Comparison of ENCODE assay signal across 11 cellular contexts in the genomic region with DNA sequence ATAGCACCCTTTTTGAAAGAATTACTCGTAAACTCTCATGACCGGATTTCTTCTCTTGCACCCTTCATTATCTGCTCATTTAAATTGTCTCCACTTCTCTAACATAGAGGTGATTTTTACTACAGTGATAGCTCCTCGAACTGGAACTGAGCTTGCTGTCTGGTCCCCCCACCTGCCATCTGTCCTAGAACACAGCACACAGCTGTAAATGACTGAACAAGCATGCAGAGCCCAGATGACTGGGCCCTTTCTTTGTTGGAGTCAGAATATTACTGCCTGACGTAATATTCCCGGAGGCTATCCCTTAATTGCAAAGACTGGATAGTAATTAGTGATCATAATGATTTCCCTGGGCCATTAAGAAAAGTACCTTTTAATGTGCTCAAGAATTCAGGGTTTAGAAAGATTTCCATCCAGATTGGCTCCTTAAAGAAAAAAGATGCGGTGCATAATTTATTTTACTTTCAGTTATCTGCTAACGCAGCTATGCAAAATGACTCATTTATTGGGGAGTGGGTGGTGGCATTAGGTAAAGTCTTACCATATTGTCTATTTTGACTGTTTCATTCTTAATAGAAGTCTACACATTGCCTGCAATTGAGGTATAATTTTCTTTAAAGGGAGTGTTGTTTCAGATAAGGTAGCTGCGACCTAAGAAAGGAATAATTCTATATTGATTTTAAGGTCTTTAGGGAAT.
DNase-seq lines count a peak whose midpoint lies in the region; ATAC-seq, FAIRE-seq and TF ChIP-seq lines count a peak whose summit lies in the region.
"Had no signal": no experiment of that assay in that cellular context is flagged by ENCODE, and none has a peak within 500 bp of the region (broad histone marks: within the 10 kb centered on the region; RNA-seq: fewer than 3 reads in every experiment).

No MANE protein-coding gene starts in this region.

- DNase-seq in activated T-cell treated with anti-CD3 and anti-CD28 coated beads, Interleukin-2, amount 50 U/mL, for 24 hours: no peak
- DNase-seq in activated T-cell treated with anti-CD3 and anti-CD28 coated beads, Interleukin-2, amount 50 U/mL, for 1 hour: no peak
- no peak for DNase-seq in GM12878 (ENCODE audit: low read depth, low spot score)
- no peak for DNase-seq in stimulated activated effector memory CD8-positive, alpha-beta T cell treated with anti-CD3 and anti-CD28 coated beads, Interleukin-12 subunit alpha, Interleukin-12 subunit beta, amount 100 ng/mL, for 72 hours (ENCODE audit: low spot score in 2 of 2)
- no peak for DNase-seq in dermis blood vessel endothelial cell
- DNase-seq: HCEC 1CT had no signal

- TF ChIP-seq POLR2A in GM12878 (IDR thresholded peaks at IDR 0.05; ENCODE audit: low read depth, low read length): no peak

- CTCF ChIA-PET in GM12878 (lab: Yijun Ruan, JAX): interaction anchor here (1.3 to 6.7 kb wide), 4 partner anchors 12 to 363 kb away, joined by 5 to 52 read pairs (median 12); no protein-coding TSS in a partner anchor

- peaks cover 0 to 4% of the 10 kb centered on the region in 2 experiments; a peak in 1 of 4 replicates for H3K27me3 ChIP-seq in GM12878 (replicated peaks in 1 of 2; ENCODE audit: control insufficient read depth in 2 of 2, insufficient read depth in 2 of 2, low read length in 1 of 2)
- H3K27me3 ChIP-seq: cardiac muscle cell had no signal

- no peaks in the 10 kb centered on the region for H3K9me3 ChIP-seq in GM12878 (replicated peaks; ENCODE audit: control insufficient read depth, insufficient read depth, low read length)

- POLR2A ChIA-PET in GM12878 (lab: Charles Lee): interaction anchor here (0.6 to 1.6 kb wide), 2 partner anchors 29 to 105 kb away, joined by 4 read pairs; no protein-coding TSS in a partner anchor

- H4K20me1 ChIP-seq in GM12878 (ENCODE audit: control insufficient read depth, insufficient read depth): no peaks in the 10 kb centered on the region; the same call in 1 of the 2 replicates

- peak overlapping the region; percentile 52 for H3K4me3 Mint-ChIP-seq in activated T-cell treated with anti-CD3 and anti-CD28 coated beads, Interleukin-2, amount 50 U/mL, for 24 hours
- peak overlapping the region; percentile 14 to 87 (median 75) for H3K4me3 Mint-ChIP-seq in IgD-negative memory B cell
- peak overlapping the region; percentile 26 for H3K4me3 Mint-ChIP-seq in stimulated activated effector memory CD8-positive, alpha-beta T cell treated with anti-CD3 and anti-CD28 coated beads, Interleukin-12 subunit alpha, Interleukin-12 subunit beta, amount 100 ng/mL, for 72 hours
- H3K4me3 Mint-ChIP-seq: T-helper 1 cell treated with Interleukin-12 subunit alpha and Interleukin-12 subunit beta and Interleukin-4 antibody, amounts not matched to agents 30 μg/mL and 1 μg/mL, for 36 hours had no signal

- H3K36me3 Mint-ChIP-seq in activated T-cell treated with anti-CD3 and anti-CD28 coated beads, Interleukin-2, amount 50 U/mL, for 24 hours (ENCODE audit: low read depth): peaks cover 6% of the 10 kb centered on the region
- no peaks in the 10 kb centered on the region for H3K36me3 Mint-ChIP-seq in IgD-negative memory B cell
- H3K36me3 Mint-ChIP-seq in stimulated activated effector memory CD8-positive, alpha-beta T cell treated with anti-CD3 and anti-CD28 coated beads, Interleukin-12 subunit alpha, Interleukin-12 subunit beta, amount 100 ng/mL, for 72 hours: no peaks in the 10 kb centered on the region

- intact Hi-C loops in GM12878 (cut with micrococcal nuclease; ENCODE audit: unreplicated experiment): no loop called here

- no peaks in the 10 kb centered on the region for H3K79me2 ChIP-seq in GM12878 (ENCODE audit: control insufficient read depth, insufficient read depth, low read length)

- 3% methylated on average over 8 of the region's 8 CpGs for WGBS in GM12878 (ENCODE audit: insufficient coverage, insufficient replicate concordance, low lambda C conversion rate, missing lambda C conversion rate)

- ATAC-seq in GM12878 (peak; percentile 76), HG03280 (IDR thresholded peaks at IDR 0.05; ENCODE audit: unreplicated experiment) (no peak), GM18520 (IDR thresholded peaks at IDR 0.05; ENCODE audit: unreplicated experiment) (no peak)
- ATAC-seq in stimulated activated effector memory CD8-positive, alpha-beta T cell treated with anti-CD3 and anti-CD28 coated beads, Interleukin-12 subunit alpha, Interleukin-12 subunit beta, amount 100 ng/mL, for 72 hours: peak; percentile 81

- in situ Hi-C loops in GM12878 (cut with MboI): no loop called here

- TF ChIP-seq CTCF in GM12878 (IDR thresholded peaks at IDR 0.05 in 2 of 3, conservative IDR thresholded peaks at IDR 0.05 in 1 of 3; ENCODE audit: control insufficient read depth in 2 of 3, extremely low read depth in 1 of 3, insufficient read depth in 1 of 3, low read depth in 3 of 3, low read length in 3 of 3): no peak

- no peak overlapping the region for H3K4me2 ChIP-seq in GM12878 (ENCODE audit: control insufficient read depth, insufficient read depth)

- H3K27ac Mint-ChIP-seq in activated T-cell treated with anti-CD3 and anti-CD28 coated beads, Interleukin-2, amount 50 U/mL, for 24 hours: peak overlapping the region; percentile 75
- peak overlapping the region; percentile 51 to 93 (median 85) for H3K27ac Mint-ChIP-seq in IgD-negative memory B cell
- peak overlapping the region; percentile 79 for H3K27ac Mint-ChIP-seq in stimulated activated effector memory CD8-positive, alpha-beta T cell treated with anti-CD3 and anti-CD28 coated beads, Interleukin-12 subunit alpha, Interleukin-12 subunit beta, amount 100 ng/mL, for 72 hours
- H3K27ac Mint-ChIP-seq: T-helper 1 cell treated with Interleukin-12 subunit alpha and Interleukin-12 subunit beta and Interleukin-4 antibody, amounts not matched to agents 30 μg/mL and 1 μg/mL, for 36 hours had no signal

- H3K4me1 Mint-ChIP-seq in activated T-cell treated with anti-CD3 and anti-CD28 coated beads, Interleukin-2, amount 50 U/mL, for 24 hours (ENCODE audit: low read depth): peaks cover 90% of the 10 kb centered on the region
- H3K4me1 Mint-ChIP-seq in IgD-negative memory B cell: peaks cover 66 to 82% (median 68%) of the 10 kb centered on the region in 3 donors
- H3K4me1 Mint-ChIP-seq in stimulated activated effector memory CD8-positive, alpha-beta T cell treated with anti-CD3 and anti-CD28 coated beads, Interleukin-12 subunit alpha, Interleukin-12 subunit beta, amount 100 ng/mL, for 72 hours: peaks cover 70% of the 10 kb centered on the region

- H2AFZ ChIP-seq in GM12878 (ENCODE audit: control insufficient read depth, low read depth, low read length): no peak overlapping the region

- H3K4me1 ChIP-seq in GM12878 (ENCODE audit: control insufficient read depth, insufficient read depth, low read length): no peaks in the 10 kb centered on the region

- no peak overlapping the region for H3K4me3 ChIP-seq in GM12878
- H3K4me3 ChIP-seq: cardiac muscle cell had no signal

- no peak overlapping the region for H3K9ac ChIP-seq in GM12878 (ENCODE audit: control insufficient read depth, insufficient read depth, low read length)

- TF ChIP-seq EP300 in GM12878 (IDR thresholded peaks at IDR 0.05; ENCODE audit: borderline replicate concordance in 1 of 2, control insufficient read depth in 1 of 2, low read depth in 2 of 2, low read length in 2 of 2): no peak

- no peaks in the 10 kb centered on the region for H3K36me3 ChIP-seq in GM12878 (ENCODE audit: control insufficient read depth in 2 of 2, insufficient read depth in 2 of 2, low read length in 1 of 2)
- H3K36me3 ChIP-seq: cardiac muscle cell had no signal

- no peaks in the 10 kb centered on the region for H3K9me3 Mint-ChIP-seq in activated T-cell treated with anti-CD3 and anti-CD28 coated beads, Interleukin-2, amount 50 U/mL, for 24 hours
- no peaks in the 10 kb centered on the region for H3K9me3 Mint-ChIP-seq in IgD-negative memory B cell
- H3K9me3 Mint-ChIP-seq in stimulated activated effector memory CD8-positive, alpha-beta T cell treated with anti-CD3 and anti-CD28 coated beads, Interleukin-12 subunit alpha, Interleukin-12 subunit beta, amount 100 ng/mL, for 72 hours: no peaks in the 10 kb centered on the region
- H3K9me3 Mint-ChIP-seq: T-helper 1 cell treated with Interleukin-12 subunit alpha and Interleukin-12 subunit beta and Interleukin-4 antibody, amounts not matched to agents 30 μg/mL and 1 μg/mL, for 36 hours had no signal

- RAD21 ChIA-PET in GM12878 (lab: Charles Lee; ENCODE audit: unreplicated experiment): interaction anchor here (1.1 to 4.8 kb wide), 8 partner anchors 12 to 106 kb away, joined by 3 to 28 read pairs (median 4); no protein-coding TSS in a partner anchor

- H3K27me3 Mint-ChIP-seq in activated T-cell treated with anti-CD3 and anti-CD28 coated beads, Interleukin-2, amount 50 U/mL, for 24 hours: no peaks in the 10 kb centered on the region
- H3K27me3 Mint-ChIP-seq in IgD-negative memory B cell: no peaks in the 10 kb centered on the region

- SMC1A ChIA-PET in GM12878 (lab: Charles Lee; ENCODE audit: uncharacterized antibody, unreplicated experiment): interaction anchor here (0.7 to 2.7 kb wide), 8 partner anchors 10 to 363 kb away, joined by 3 to 8 read pairs (median 3); no protein-coding TSS in a partner anchor

- no peak overlapping the region for H3K27ac ChIP-seq in GM12878 (ENCODE audit: control insufficient read depth, insufficient read depth)
- H3K27ac ChIP-seq: cardiac muscle cell had no signal

- peak; percentile 23 for FAIRE-seq in GM12878 (lab: Jason Lieb, UNC)

- TF ChIP-seq RAD21 in GM12878 (IDR thresholded peaks at IDR 0.05; ENCODE audit: insufficient read depth, low read depth, low read length): no peak

- BruUV-seq in GM12878 (replicated peaks; lab: Mats Ljungman, UMichigan): no TSS peak

TF ChIP-seq in GM12878, 131 proteins besides CTCF, POLR2A, EP300 and RAD21 (continues in another document):
- TF ChIP-seq, protein P1, sequence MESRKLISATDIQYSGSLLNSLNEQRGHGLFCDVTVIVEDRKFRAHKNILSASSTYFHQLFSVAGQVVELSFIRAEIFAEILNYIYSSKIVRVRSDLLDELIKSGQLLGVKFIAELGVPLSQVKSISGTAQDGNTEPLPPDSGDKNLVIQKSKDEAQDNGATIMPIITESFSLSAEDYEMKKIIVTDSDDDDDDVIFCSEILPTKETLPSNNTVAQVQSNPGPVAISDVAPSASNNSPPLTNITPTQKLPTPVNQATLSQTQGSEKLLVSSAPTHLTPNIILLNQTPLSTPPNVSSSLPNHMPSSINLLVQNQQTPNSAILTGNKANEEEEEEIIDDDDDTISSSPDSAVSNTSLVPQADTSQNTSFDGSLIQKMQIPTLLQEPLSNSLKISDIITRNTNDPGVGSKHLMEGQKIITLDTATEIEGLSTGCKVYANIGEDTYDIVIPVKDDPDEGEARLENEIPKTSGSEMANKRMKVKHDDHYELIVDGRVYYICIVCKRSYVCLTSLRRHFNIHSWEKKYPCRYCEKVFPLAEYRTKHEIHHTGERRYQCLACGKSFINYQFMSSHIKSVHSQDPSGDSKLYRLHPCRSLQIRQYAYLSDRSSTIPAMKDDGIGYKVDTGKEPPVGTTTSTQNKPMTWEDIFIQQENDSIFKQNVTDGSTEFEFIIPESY (IDR thresholded peaks at IDR 0.05): no peak
- 0 out of 2 replicates have a peak, but pooled peaks have one; percentile 3 for TF ChIP-seq MXI1 (IDR thresholded peaks at IDR 0.05; ENCODE audit: low read depth, low read length)
- TF ChIP-seq NR2F1 (conservative IDR thresholded peaks at IDR 0.05): 0 out of 2 replicates have a peak, but pooled peaks have one; percentile 1
- peak; percentile 50 for TF ChIP-seq JUNB (IDR thresholded peaks at IDR 0.05)

Comparison
In these comparisons a context has a peak if more than half of its experiments do, and no peak if none do; other contexts are left out.
1. ATAC-seq: peak in GM12878 (single experiment) and stimulated activated effector memory CD8-positive, alpha-beta T cell treated with anti-CD3 and anti-CD28 coated beads, Interleukin-12 subunit alpha, Interleukin-12 subunit beta, amount 100 ng/mL, for 72 hours (single experiment); none in HG03280 (single experiment) and GM18520 (single experiment).
2. Peak in every context shown above with its lines, with median percentiles within 50 percentile points of each other: H3K27ac Mint-ChIP-seq and H3K4me3 Mint-ChIP-seq.